6 cellular contexts compared by ENCODE assay signal in genomic region chr1:21367973-21368513, GRCh38.
DNase-seq lines count a peak whose midpoint lies in the region; ATAC-seq, FAIRE-seq and TF ChIP-seq lines count a peak whose summit lies in the region.
"Not testable (repeated sequence)": the region's sequence is repeated elsewhere in the genome, so short reads cannot be mapped to it uniquely, and the experiment has no call there.

No MANE protein-coding gene starts in this region.

- not testable (repeated sequence) for FAIRE-seq in astrocyte (lab: Jason Lieb, UNC)

- H3K27me3 ChIP-seq in Karpas-422 (ENCODE audit: low read length); astrocyte (ENCODE audit: insufficient read depth, low read length); smooth muscle cell (ENCODE audit: low read depth): not testable (repeated sequence)

- not testable (repeated sequence) for H2AFZ ChIP-seq in Karpas-422 (ENCODE audit: low read length); astrocyte (ENCODE audit: low read depth, low read length); smooth muscle cell (ENCODE audit: low read depth)

- not testable (repeated sequence) for BruUV-seq in Calu3 (replicated peaks; lab: Mats Ljungman, UMichigan)

- DNase-seq in Calu3; Karpas-422; astrocyte (ENCODE audit: low read depth); naive B cell; smooth muscle cell (lab: John Stamatoyannopoulos, UW; ENCODE audit: unreplicated experiment): not testable (repeated sequence)
- peak in 1 of 2 donors; percentile 41 for DNase-seq in left colon

- H3K4me1 Mint-ChIP-seq in Calu3 (ENCODE audit: low read depth, unreplicated experiment); astrocyte (ENCODE audit: low read depth, unreplicated experiment): not testable (repeated sequence)
- H3K4me1 Mint-ChIP-seq in naive B cell = peaks cover 15 to 19% (median 18%) of the 10 kb centered on the region in 3 donors

- not testable (repeated sequence) for H3K36me3 ChIP-seq in Karpas-422 (ENCODE audit: insufficient read depth, low read length); astrocyte (ENCODE audit: insufficient read depth, low read length); smooth muscle cell (ENCODE audit: low read depth)

- not testable (repeated sequence) for H3K9me3 Mint-ChIP-seq in Calu3 (ENCODE audit: low read depth, unreplicated experiment); astrocyte (ENCODE audit: unreplicated experiment); naive B cell

- not testable (repeated sequence) for H3F3A ChIP-seq in smooth muscle cell (ENCODE audit: low read depth)

- not testable (repeated sequence) for H3K36me3 Mint-ChIP-seq in Calu3 (ENCODE audit: insufficient read depth, unreplicated experiment); astrocyte (ENCODE audit: low read depth, unreplicated experiment); naive B cell

- ATAC-seq in left colon = peak; percentile 81
- ATAC-seq in naive B cell (ENCODE audit: low read depth in 2 of 2) = not testable (repeated sequence)

- H3K9ac ChIP-seq in Karpas-422 (ENCODE audit: low read length); astrocyte (ENCODE audit: low read length); smooth muscle cell (ENCODE audit: low read depth): not testable (repeated sequence)

- not testable (repeated sequence) for H3K9me3 ChIP-seq in Karpas-422 (ENCODE audit: low read length); astrocyte (ENCODE audit: insufficient read depth, low read depth, low read length); smooth muscle cell (replicated peaks; ENCODE audit: low read depth)

- peak overlapping the region; percentile 73 for H3K27ac Mint-ChIP-seq in Calu3 (ENCODE audit: unreplicated experiment)
- not testable (repeated sequence) for H3K27ac Mint-ChIP-seq in astrocyte (ENCODE audit: unreplicated experiment)
- H3K27ac Mint-ChIP-seq in naive B cell = peak overlapping the region in 4 of 6 donors; percentile 49 to 81 (median 72)

- not testable (repeated sequence) for H3K79me2 ChIP-seq in Karpas-422 (ENCODE audit: low read length); astrocyte (ENCODE audit: insufficient read depth, low read length); smooth muscle cell (ENCODE audit: low read depth)

- not testable (repeated sequence) for H3K27me3 Mint-ChIP-seq in Calu3 (ENCODE audit: unreplicated experiment); astrocyte (ENCODE audit: low read depth, unreplicated experiment); naive B cell

- 75% methylated on average over 14 of the region's 14 CpGs for WGBS in smooth muscle cell (ENCODE audit: low lambda C conversion rate)

- CTCF ChIA-PET in Calu3 (lab: Charles Lee) = interaction anchor here (0.7 to 5.5 kb wide), 18 partner anchors 11 to 671 kb away, joined by 3 to 49 read pairs (median 5); no protein-coding TSS in a partner anchor

- H4K20me1 ChIP-seq in Karpas-422 (ENCODE audit: insufficient read depth, low read depth, low read length); astrocyte (ENCODE audit: insufficient read depth, low read length); smooth muscle cell (ENCODE audit: low read depth): not testable (repeated sequence)

- H3K9me2 ChIP-seq in Karpas-422 (replicated peaks; ENCODE audit: insufficient read depth, low read length) = not testable (repeated sequence)

- intact Hi-C loops in Calu3 (cut with micrococcal nuclease; ENCODE audit: unreplicated experiment) = loop anchor here (1.0 kb wide), 2 partner anchors 113 to 136 kb away; no protein-coding TSS in a partner anchor
- intact Hi-C loops in left colon (cut with DNase I, micrococcal nuclease) = loop anchor here (2.0 to 5.0 kb wide), 2 partner anchors 116 to 135 kb away; no protein-coding TSS in a partner anchor

- H3K4me3 Mint-ChIP-seq in Calu3 (ENCODE audit: low read depth, unreplicated experiment); astrocyte (ENCODE audit: unreplicated experiment); naive B cell: not testable (repeated sequence)

- H3K4me2 ChIP-seq in Karpas-422 (ENCODE audit: low read depth, low read length, poor library complexity, severe bottlenecking) (peak overlapping the region; percentile 29), astrocyte (ENCODE audit: low read length) (peak overlapping the region; percentile 41), smooth muscle cell (peak overlapping the region; percentile 61)

- H3K4me3 ChIP-seq in Karpas-422 (ENCODE audit: low read length); astrocyte (ENCODE audit: insufficient read depth, low read depth, low read length); smooth muscle cell: not testable (repeated sequence)

- H3K4me1 ChIP-seq in Karpas-422 (ENCODE audit: low read length) = peaks cover 25% of the 10 kb centered on the region
- not testable (repeated sequence) for H3K4me1 ChIP-seq in astrocyte (ENCODE audit: insufficient read depth, low read length); smooth muscle cell (ENCODE audit: low read depth)

- not testable (repeated sequence) for H3K27ac ChIP-seq in Karpas-422 (ENCODE audit: low read length); astrocyte (ENCODE audit: low read depth, low read length); smooth muscle cell (ENCODE audit: low read depth)

- TF ChIP-seq CTCF in Calu3 (IDR thresholded peaks at IDR 0.05; ENCODE audit: unreplicated experiment); astrocyte (IDR thresholded peaks at IDR 0.05; ENCODE audit: insufficient read depth, low read depth, low read length); smooth muscle cell (IDR thresholded peaks at IDR 0.05; ENCODE audit: borderline replicate concordance, insufficient read depth, poor library complexity, severe bottlenecking): not testable (repeated sequence)
